ENCODE assay signal across 27 cellular contexts in the genomic region with DNA sequence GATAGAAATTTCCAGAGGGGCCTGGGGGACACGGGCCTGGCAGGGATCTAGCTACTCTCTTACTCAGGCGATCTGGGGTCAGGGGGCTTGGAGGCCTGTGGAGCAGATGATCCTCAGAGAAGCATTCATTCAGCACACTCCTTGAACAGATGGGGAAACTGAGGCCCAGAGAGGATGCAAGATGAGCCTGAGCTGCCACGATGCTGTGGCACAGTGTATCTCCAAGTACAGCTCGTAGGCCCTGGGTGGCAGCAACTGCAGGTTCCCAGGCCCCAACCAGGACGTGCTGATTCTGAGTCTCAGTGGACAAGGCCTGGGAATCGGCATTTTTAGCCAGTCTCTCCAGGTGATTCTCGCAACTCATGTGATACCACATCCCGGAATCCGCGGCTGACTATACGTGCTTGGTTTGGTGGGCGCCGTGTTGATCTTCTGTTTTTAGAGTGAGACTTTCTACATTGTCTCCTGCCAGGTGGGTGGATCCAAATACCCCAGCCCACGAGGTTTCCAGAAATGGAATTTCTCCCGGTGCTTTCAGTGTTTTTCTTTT. TPM values are rescaled to one million over a fixed set of nuclear protein-coding genes. Genes with fewer than 3 reads are reported as not detected.
"Had no signal": no experiment of that assay in that cellular context is flagged by ENCODE, and none has a peak within 500 bp of the region (broad histone marks: within the 10 kb centered on the region; RNA-seq: fewer than 3 reads in every experiment).

No MANE protein-coding gene starts in this region.

- H3K36me3 Mint-ChIP-seq: activated CD4-positive, alpha-beta memory T cell treated with anti-CD3 and anti-CD28 coated beads for 36 hours; activated naive CD8-positive, alpha-beta T cell had no signal

- H3K4me1 ChIP-seq: foreskin keratinocyte, gastrocnemius medialis had no signal

- H3K36me3 ChIP-seq: brain microvascular endothelial cell, gastrocnemius medialis had no signal

- ATAC-seq: activated CD4-positive, alpha-beta T cell treated with anti-CD3 and anti-CD28 coated beads for 36 hours; activated CD8-positive, alpha-beta T cell treated with anti-CD3 and anti-CD28 coated beads, Interleukin-2, amount 10 ng/mL, durations not matched to agents 7 days and 5 days; activated T-cell treated with anti-CD3 and anti-CD28 coated beads, Interleukin-2, amount 50 U/mL, for 4 hours; activated T-helper 17 cell treated with anti-CD3 and anti-CD28 coated beads, Interleukin-2, amount 50 U/mL, for 72 hours; foreskin keratinocyte; gastrocnemius medialis; heart left ventricle had no signal

- H3K27ac ChIP-seq: brain microvascular endothelial cell, esophagus muscularis mucosa, foreskin keratinocyte, gastrocnemius medialis, heart left ventricle had no signal

- DNase-seq: activated CD4-positive, alpha-beta memory T cell treated with anti-CD3 and anti-CD28 coated beads for 36 hours; activated CD4-positive, alpha-beta T cell treated with anti-CD3 and anti-CD28 coated beads for 36 hours; activated CD4-positive, alpha-beta T cell treated with anti-CD3 and anti-CD28 coated beads, Interleukin-2, amount 10 ng/mL, durations not matched to agents 24 days and 14 days; activated CD4-positive, CD25-positive, alpha-beta regulatory T cell; activated CD4-positive, CD25-positive, alpha-beta regulatory T cell treated with anti-CD3 and anti-CD28 coated beads, Interleukin-2, amount 50 U/mL, for 72 hours; activated CD8-positive, alpha-beta T cell treated with anti-CD3 and anti-CD28 coated beads, Interleukin-2, amount 10 ng/mL, durations not matched to agents 7 days and 5 days; activated effector memory CD4-positive, alpha-beta T cell treated with Interleukin-2 at 50 U/mL for 16 hours; activated gamma-delta T cell treated with Interleukin-2 at 50 U/mL for 16 hours; activated naive CD4-positive, alpha-beta T cell treated with anti-CD3 and anti-CD28 coated beads, Interleukin-2, amount 50 U/mL, for 16 hours; activated naive CD4-positive, alpha-beta T cell treated with Interleukin-2 at 50 U/mL for 16 hours; activated T-cell treated with anti-CD3 and anti-CD28 coated beads, Interleukin-2, amount 50 U/mL, for 4 hours; amniotic stem cell; anterior cingulate cortex; brain microvascular endothelial cell; caudate nucleus; effector CD8-positive, alpha-beta T cell; foreskin keratinocyte; gastrocnemius medialis; glutamatergic neuron; heart left ventricle; T-helper 1 cell; T-helper 2 cell had no signal

- H3K9me3 Mint-ChIP-seq: activated CD4-positive, alpha-beta memory T cell treated with anti-CD3 and anti-CD28 coated beads for 36 hours; activated CD4-positive, alpha-beta T cell treated with anti-CD3 and anti-CD28 coated beads, Interleukin-2, amount 10 ng/mL, durations not matched to agents 24 days and 14 days; activated T-cell treated with anti-CD3 and anti-CD28 coated beads, Interleukin-2, amount 50 U/mL, for 4 hours; activated T-helper 17 cell treated with anti-CD3 and anti-CD28 coated beads, Interleukin-2, amount 50 U/mL, for 72 hours had no signal

- H3K9me3 ChIP-seq: esophagus muscularis mucosa, gastrocnemius medialis, heart left ventricle had no signal

- H3K4me1 Mint-ChIP-seq: activated CD4-positive, alpha-beta T cell treated with anti-CD3 and anti-CD28 coated beads for 36 hours; activated CD4-positive, alpha-beta T cell treated with anti-CD3 and anti-CD28 coated beads, Interleukin-2, amount 10 ng/mL, durations not matched to agents 24 days and 14 days; activated T-helper 17 cell treated with anti-CD3 and anti-CD28 coated beads, Interleukin-2, amount 50 U/mL, for 72 hours had no signal

- H3K27me3 ChIP-seq: brain microvascular endothelial cell, esophagus muscularis mucosa, foreskin keratinocyte, gastrocnemius medialis, heart left ventricle had no signal

- H3K27ac Mint-ChIP-seq: activated CD4-positive, alpha-beta memory T cell treated with anti-CD3 and anti-CD28 coated beads for 36 hours; activated CD4-positive, alpha-beta T cell treated with anti-CD3 and anti-CD28 coated beads for 36 hours; activated CD4-positive, alpha-beta T cell treated with anti-CD3 and anti-CD28 coated beads, Interleukin-2, amount 10 ng/mL, durations not matched to agents 24 days and 14 days; activated CD8-positive, alpha-beta T cell treated with anti-CD3 and anti-CD28 coated beads, Interleukin-2, amount 10 ng/mL, durations not matched to agents 7 days and 5 days; activated naive CD8-positive, alpha-beta T cell; activated T-helper 17 cell treated with anti-CD3 and anti-CD28 coated beads, Interleukin-2, amount 50 U/mL, for 72 hours had no signal

- H3K27me3 Mint-ChIP-seq: activated naive CD8-positive, alpha-beta T cell had no signal

- H3K4me3 Mint-ChIP-seq: activated CD4-positive, alpha-beta memory T cell treated with anti-CD3 and anti-CD28 coated beads for 36 hours; activated CD4-positive, alpha-beta T cell treated with anti-CD3 and anti-CD28 coated beads for 36 hours; activated CD4-positive, alpha-beta T cell treated with anti-CD3 and anti-CD28 coated beads, Interleukin-2, amount 10 ng/mL, durations not matched to agents 24 days and 14 days; activated CD8-positive, alpha-beta T cell treated with anti-CD3 and anti-CD28 coated beads, Interleukin-2, amount 10 ng/mL, durations not matched to agents 7 days and 5 days; activated naive CD8-positive, alpha-beta T cell; activated T-cell treated with anti-CD3 and anti-CD28 coated beads, Interleukin-2, amount 50 U/mL, for 4 hours; activated T-helper 17 cell treated with anti-CD3 and anti-CD28 coated beads, Interleukin-2, amount 50 U/mL, for 72 hours had no signal

- H3K4me3 ChIP-seq: esophagus muscularis mucosa, gastrocnemius medialis, heart left ventricle had no signal

RNA-seq across cellular contexts. Expression of a gene that starts 22.5 kb away (rescaled TPM):
- total RNA-seq: activated CD8-positive, alpha-beta T cell treated with anti-CD3 and anti-CD28 coated beads, Interleukin-2, amount 10 ng/mL, durations not matched to agents 7 days and 5 days; bronchial epithelial cell; epithelial cell of proximal tubule; foreskin keratinocyte had no signal
